Comparison of ENCODE assay signal across 6 cellular contexts in the genomic region with DNA sequence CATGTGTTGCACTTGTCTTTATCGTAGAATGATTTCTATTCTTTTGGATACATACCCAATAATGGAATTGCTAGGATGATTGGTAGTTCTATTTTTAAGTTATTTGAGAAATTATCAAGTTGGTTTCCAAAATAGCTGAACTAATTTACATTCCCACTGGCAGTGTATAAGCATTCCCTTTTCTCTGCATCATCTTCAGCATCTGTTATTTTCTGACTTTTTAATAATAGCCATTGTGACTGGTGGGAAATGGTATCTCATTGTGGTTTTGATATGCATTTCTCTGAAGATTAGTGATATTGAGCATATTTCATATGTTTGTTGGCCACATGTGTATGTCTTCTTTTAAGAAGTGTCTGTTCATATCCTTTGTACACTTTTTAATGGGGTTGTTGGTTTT.
"Had no signal": no experiment of that assay in that cellular context is flagged by ENCODE, and none has a peak within 500 bp of the region (broad histone marks: within the 10 kb centered on the region; RNA-seq: fewer than 3 reads in every experiment).

No MANE protein-coding gene starts in this region.

- H3K4me3 ChIP-seq: GM23338 had no signal

- DNase-seq: H9, HCEC 1CT, KBM-7 had no signal

- H3K9ac ChIP-seq: KMS-11 had no signal

- H3K27ac ChIP-seq: KMS-11 had no signal

- H3K4me3 Mint-ChIP-seq: GM23338, H9, IgD-negative memory B cell had no signal

- H3K4me1 Mint-ChIP-seq: GM23338, H9, IgD-negative memory B cell had no signal

- H3K9me3 Mint-ChIP-seq: GM23338, H9 had no signal

- H3K27ac Mint-ChIP-seq: GM23338, H9, IgD-negative memory B cell had no signal

- H3K4me2 ChIP-seq: GM23338, KMS-11 had no signal

- H2AFZ ChIP-seq: GM23338 had no signal
